ENCODE assay signal across 21 cellular contexts in the genomic region with DNA sequence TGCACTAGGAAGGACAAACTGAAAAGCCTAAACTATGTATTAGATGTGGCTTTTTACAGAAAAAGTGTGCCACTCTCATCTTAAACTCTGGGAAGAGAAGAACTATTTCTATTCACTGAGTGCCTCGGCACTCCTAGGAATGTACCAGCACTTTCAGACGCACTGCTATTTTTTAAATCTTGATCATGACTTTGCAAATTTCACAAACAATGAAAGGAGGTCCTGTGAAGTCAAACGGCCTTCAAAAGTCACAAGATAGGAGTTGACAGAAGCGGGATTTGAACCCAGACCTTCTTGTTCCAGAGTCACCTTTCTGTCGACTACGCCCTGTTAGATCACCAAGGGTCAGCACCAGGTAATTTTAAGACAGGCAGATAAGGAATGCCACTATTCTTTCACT.
DNase-seq lines count a peak whose midpoint lies in the region; ATAC-seq and TF ChIP-seq lines count a peak whose summit lies in the region.
"Had no signal": no experiment of that assay in that cellular context is flagged by ENCODE, and none has a peak within 500 bp of the region (broad histone marks: within the 10 kb centered on the region; RNA-seq: fewer than 3 reads in every experiment).

No MANE protein-coding gene starts in this region.

- H3K9me3 ChIP-seq in A673 (ENCODE audit: low read depth, low read length, poor library complexity, severe bottlenecking) (peaks cover 16% of the 10 kb centered on the region), IMR-90 (ENCODE audit: control insufficient read depth, insufficient read depth, low read length) (peaks cover 33% of the 10 kb centered on the region), SK-N-MC (ENCODE audit: low read depth, low read length) (no peaks in the 10 kb centered on the region; the same call in 1 of the 2 replicates)
- H3K9me3 ChIP-seq: BE2C had no signal

- H3K27ac ChIP-seq in A673 (ENCODE audit: low read depth, low read length, poor library complexity, severe bottlenecking): peak overlapping the region; percentile 73
- no peak overlapping the region for H3K27ac ChIP-seq in IMR-90 (ENCODE audit: insufficient read depth, low read length)
- peak overlapping the region; percentile 94 for H3K27ac ChIP-seq in SK-N-MC
- H3K27ac ChIP-seq: BLaER1 treated with 17β-estradiol and CSF1 and Interleukin-3, amounts not matched to agents 10 nM and 100 nM; GM23248 had no signal

- H2BK15ac ChIP-seq in IMR-90 (ENCODE audit: low read depth, low read length): no peak overlapping the region

- H3K4me1 ChIP-seq in A673 (ENCODE audit: insufficient read depth, low read length, poor library complexity, severe bottlenecking): peaks cover 29% of the 10 kb centered on the region
- H3K4me1 ChIP-seq in IMR-90 (ENCODE audit: control insufficient read depth, insufficient read depth, low read length): no peaks in the 10 kb centered on the region
- H3K4me1 ChIP-seq: BE2C; BLaER1 treated with 17β-estradiol and CSF1 and Interleukin-3, amounts not matched to agents 10 nM and 100 nM had no signal

- no peak overlapping the region for H3K9ac ChIP-seq in IMR-90 (ENCODE audit: low read depth, low read length)
- peak overlapping the region; percentile 37 for H3K9ac ChIP-seq in SK-N-MC (ENCODE audit: insufficient read length)
- H3K9ac ChIP-seq: BLaER1 treated with 17β-estradiol and CSF1 and Interleukin-3, amounts not matched to agents 10 nM and 100 nM; GM23248 had no signal

- H3K4ac ChIP-seq in IMR-90 (ENCODE audit: low read depth, low read length): no peak overlapping the region

- no CpG with 5 or more reads among the region's 6 CpGs for WGBS in IMR-90 (ENCODE audit: extremely low coverage in 2 of 2, insufficient read length in 1 of 2), 2 experiments

- in situ Hi-C loops in IMR-90 (cut with MboI; ENCODE audit: low sequenced_read_pairs): no loop called here

- H2BK120ac ChIP-seq in IMR-90 (ENCODE audit: low read depth, low read length): no peak overlapping the region

- no peaks in the 10 kb centered on the region for H3K79me1 ChIP-seq in IMR-90 (ENCODE audit: low read depth in 1 of 2, low read length in 2 of 2)

- H2AFZ ChIP-seq in IMR-90 (replicated peaks; ENCODE audit: low read length, poor library complexity): no peak overlapping the region
- H2AFZ ChIP-seq: GM23248 had no signal

- no TSS peak for BruUV-seq in A673 (replicated peaks; lab: Mats Ljungman, UMichigan)
- no TSS peak for BruUV-seq in IMR-90 (replicated peaks; lab: Mats Ljungman, UMichigan)

- no peaks in the 10 kb centered on the region for H3K36me3 ChIP-seq in A673 (ENCODE audit: insufficient read depth, low read length, poor library complexity, severe bottlenecking)
- no peaks in the 10 kb centered on the region for H3K36me3 ChIP-seq in IMR-90 (ENCODE audit: control insufficient read depth, insufficient read depth, low read length)
- H3K36me3 ChIP-seq in SK-N-MC (ENCODE audit: insufficient read depth, low read length): peaks cover 12% of the 10 kb centered on the region; the same call in 1 of the 2 replicates
- H3K36me3 ChIP-seq: BE2C had no signal

- intact Hi-C loops in A673 (cut with micrococcal nuclease; ENCODE audit: unreplicated experiment): no loop called here
- intact Hi-C loops in IMR-90 (cut with micrococcal nuclease): no loop called here

- H4K20me1 ChIP-seq in IMR-90 (ENCODE audit: insufficient read depth, low read length): no peaks in the 10 kb centered on the region
- H4K20me1 ChIP-seq: BLaER1 treated with 17β-estradiol and CSF1 and Interleukin-3, amounts not matched to agents 10 nM and 100 nM had no signal

- H4K91ac ChIP-seq in IMR-90 (ENCODE audit: insufficient read depth, low read depth, low read length): no peak overlapping the region

- ATAC-seq in IMR-90 (ENCODE audit: low read depth): no peak
- ATAC-seq in WTC11: no peak
- ATAC-seq: GM12878, HCT116 had no signal

- peaks cover 4% of the 10 kb centered on the region; the same call in 1 of the 2 replicates for H3K4me1 Mint-ChIP-seq in WTC11
- H3K4me1 Mint-ChIP-seq: CD14-positive monocyte, H9 had no signal

- no peak overlapping the region for H2AK5ac ChIP-seq in IMR-90 (ENCODE audit: low read depth, low read length)

- no peaks in the 10 kb centered on the region for H3K27me3 ChIP-seq in A673 (replicated peaks; ENCODE audit: insufficient read depth, low read depth, low read length, poor library complexity)
- H3K27me3 ChIP-seq in IMR-90 (ENCODE audit: control insufficient read depth, insufficient read depth, low read length): no peaks in the 10 kb centered on the region
- H3K27me3 ChIP-seq: BE2C; BLaER1 treated with 17β-estradiol and CSF1 and Interleukin-3, amounts not matched to agents 10 nM and 100 nM had no signal

- H3K27me3 Mint-ChIP-seq in WTC11 (ENCODE audit: low read depth): no peaks in the 10 kb centered on the region
- H3K27me3 Mint-ChIP-seq: CD4-positive, alpha-beta T cell had no signal

- H3K4me3 ChIP-seq in A673 (ENCODE audit: low read depth, low read length, poor library complexity, severe bottlenecking) (no peak overlapping the region), IMR-90 (ENCODE audit: insufficient read depth, low read depth, low read length) (no peak overlapping the region), SK-N-MC (no peak overlapping the region)
- H3K4me3 ChIP-seq: BLaER1 treated with 17β-estradiol and CSF1 and Interleukin-3, amounts not matched to agents 10 nM and 100 nM; GM12878; GM23248 had no signal

- no peak overlapping the region for H3K23ac ChIP-seq in IMR-90 (ENCODE audit: low read depth, low read length)

- no peak overlapping the region for H4K5ac ChIP-seq in IMR-90 (ENCODE audit: low read depth, low read length)

- dilution Hi-C loops in IMR-90 (cut with HindIII; ENCODE audit: low sequenced_read_pairs, unreplicated experiment): no loop called here

- H3K4me2 ChIP-seq in IMR-90 (ENCODE audit: low read depth, low read length): no peak overlapping the region
- H3K4me2 ChIP-seq: BLaER1 treated with 17β-estradiol and CSF1 and Interleukin-3, amounts not matched to agents 10 nM and 100 nM had no signal

- DNase-seq in A673 (ENCODE audit: low spot score) (no peak), IMR-90 (no peak), SK-N-MC (ENCODE audit: low read depth, low spot score) (no peak), WTC11 (ENCODE audit: low spot score) (no peak), NCI-H2107 treated with DMSO at 0.1 percent for 48 hours (lab: John Stamatoyannopoulos, UW; ENCODE audit: unreplicated experiment) (no peak), retina (no peak)
- DNase-seq: ACHN; AML-193; BE2C; CD4-positive, alpha-beta T cell; CD8-positive, alpha-beta memory T cell; DMS 273 treated with DMSO at 0.1 percent for 48 hours; DMS79; EL; GDM1; GM23248; H9 had no signal

- H3K9me1 ChIP-seq in IMR-90 (ENCODE audit: insufficient read depth, low read length): no peaks in the 10 kb centered on the region

- POLR2A ChIA-PET in A673 (lab: Charles Lee; ENCODE audit: low non-redundant PET) (no interaction called here), IMR-90 (lab: Charles Lee; ENCODE audit: unreplicated experiment) (no interaction called here), WTC11 (lab: Charles Lee) (no interaction called here)

- H2BK5ac ChIP-seq in IMR-90 (ENCODE audit: low read depth, low read length, poor library complexity, severe bottlenecking): no peak overlapping the region

- no peak overlapping the region for H2AK9ac ChIP-seq in IMR-90 (replicated peaks; ENCODE audit: low read depth, low read length, poor library complexity)

- CTCF ChIA-PET in A673 (lab: Charles Lee) (no interaction called here), IMR-90 (lab: Yijun Ruan, JAX) (no interaction called here), WTC11 (lab: Charles Lee) (no interaction called here)

- no peak overlapping the region for H3K27ac Mint-ChIP-seq in WTC11
- H3K27ac Mint-ChIP-seq: CD14-positive monocyte; CD4-positive, alpha-beta T cell; CD8-positive, alpha-beta memory T cell had no signal

- H3K18ac ChIP-seq in IMR-90 (ENCODE audit: low read depth, low read length): no peak overlapping the region

- peaks cover 9% of the 10 kb centered on the region for H3K36me3 Mint-ChIP-seq in WTC11
- H3K36me3 Mint-ChIP-seq: CD14-positive monocyte had no signal

- no peak overlapping the region for H2BK20ac ChIP-seq in IMR-90 (ENCODE audit: low read depth, low read length)

- no peak overlapping the region for H3K4me3 Mint-ChIP-seq in WTC11
- H3K4me3 Mint-ChIP-seq: CD14-positive monocyte; CD4-positive, alpha-beta T cell; CD8-positive, alpha-beta memory T cell; H9 had no signal

- H3K9me3 Mint-ChIP-seq in WTC11: peaks cover 24% of the 10 kb centered on the region

- H3K14ac ChIP-seq in IMR-90 (replicated peaks; ENCODE audit: low read depth, low read length): no peak overlapping the region

- no peak for TF ChIP-seq POLR2A in IMR-90 (IDR thresholded peaks at IDR 0.05; ENCODE audit: low read depth, low read length)

- no peak overlapping the region for H4K8ac ChIP-seq in IMR-90 (ENCODE audit: low read depth in 2 of 2, low read length in 2 of 2)

- no peak for TF ChIP-seq RAD21 in IMR-90 (IDR thresholded peaks at IDR 0.05; ENCODE audit: low read length)

- no peak overlapping the region for H3K56ac ChIP-seq in IMR-90 (ENCODE audit: extremely low read depth, insufficient read depth, low read length)

- TF ChIP-seq CTCF in A673 (conservative IDR thresholded peaks at IDR 0.05; ENCODE audit: low read depth, low read length) (no peak), IMR-90 (conservative IDR thresholded peaks at IDR 0.05; ENCODE audit: low read depth, low read length) (no peak), WTC11 (IDR thresholded peaks at IDR 0.05) (no peak)

TF ChIP-seq in IMR-90, 13 proteins besides CTCF, POLR2A, EP300 and RAD21 (continues in another document):
- no peak for TF ChIP-seq MXI1 (IDR thresholded peaks at IDR 0.05; ENCODE audit: borderline replicate concordance, low read depth, low read length)
- 0 out of 2 replicates have a peak, but pooled peaks have one; percentile 16 for TF ChIP-seq NFE2L2 (IDR thresholded peaks at IDR 0.05; ENCODE audit: low read depth, low read length)

TF ChIP-seq in WTC11, 78 proteins besides CTCF, POLR2A, EP300 and RAD21 (continues in another document):
- TF ChIP-seq JAZF1 (CRISPR knock-in tag; IDR thresholded peaks at IDR 0.05): no peak
- TF ChIP-seq CREM (CRISPR knock-in tag; IDR thresholded peaks at IDR 0.05): no peak
- no peak for TF ChIP-seq HMGA2 (CRISPR knock-in tag; IDR thresholded peaks at IDR 0.05)
- no peak for TF ChIP-seq ZNF232 (CRISPR knock-in tag; IDR thresholded peaks at IDR 0.05)
- TF ChIP-seq, protein P1, sequence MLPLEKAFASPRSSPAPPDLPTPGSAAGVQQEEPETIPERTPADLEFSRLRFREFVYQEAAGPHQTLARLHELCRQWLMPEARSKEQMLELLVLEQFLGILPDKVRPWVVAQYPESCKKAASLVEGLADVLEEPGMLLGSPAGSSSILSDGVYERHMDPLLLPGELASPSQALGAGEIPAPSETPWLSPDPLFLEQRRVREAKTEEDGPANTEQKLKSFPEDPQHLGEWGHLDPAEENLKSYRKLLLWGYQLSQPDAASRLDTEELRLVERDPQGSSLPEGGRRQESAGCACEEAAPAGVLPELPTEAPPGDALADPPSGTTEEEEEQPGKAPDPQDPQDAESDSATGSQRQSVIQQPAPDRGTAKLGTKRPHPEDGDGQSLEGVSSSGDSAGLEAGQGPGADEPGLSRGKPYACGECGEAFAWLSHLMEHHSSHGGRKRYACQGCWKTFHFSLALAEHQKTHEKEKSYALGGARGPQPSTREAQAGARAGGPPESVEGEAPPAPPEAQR (CRISPR knock-in tag; IDR thresholded peaks at IDR 0.05): no peak
- no peak for TF ChIP-seq RELA (CRISPR knock-in tag; IDR thresholded peaks at IDR 0.05; ENCODE audit: borderline replicate concordance)
